In the genomic region with DNA sequence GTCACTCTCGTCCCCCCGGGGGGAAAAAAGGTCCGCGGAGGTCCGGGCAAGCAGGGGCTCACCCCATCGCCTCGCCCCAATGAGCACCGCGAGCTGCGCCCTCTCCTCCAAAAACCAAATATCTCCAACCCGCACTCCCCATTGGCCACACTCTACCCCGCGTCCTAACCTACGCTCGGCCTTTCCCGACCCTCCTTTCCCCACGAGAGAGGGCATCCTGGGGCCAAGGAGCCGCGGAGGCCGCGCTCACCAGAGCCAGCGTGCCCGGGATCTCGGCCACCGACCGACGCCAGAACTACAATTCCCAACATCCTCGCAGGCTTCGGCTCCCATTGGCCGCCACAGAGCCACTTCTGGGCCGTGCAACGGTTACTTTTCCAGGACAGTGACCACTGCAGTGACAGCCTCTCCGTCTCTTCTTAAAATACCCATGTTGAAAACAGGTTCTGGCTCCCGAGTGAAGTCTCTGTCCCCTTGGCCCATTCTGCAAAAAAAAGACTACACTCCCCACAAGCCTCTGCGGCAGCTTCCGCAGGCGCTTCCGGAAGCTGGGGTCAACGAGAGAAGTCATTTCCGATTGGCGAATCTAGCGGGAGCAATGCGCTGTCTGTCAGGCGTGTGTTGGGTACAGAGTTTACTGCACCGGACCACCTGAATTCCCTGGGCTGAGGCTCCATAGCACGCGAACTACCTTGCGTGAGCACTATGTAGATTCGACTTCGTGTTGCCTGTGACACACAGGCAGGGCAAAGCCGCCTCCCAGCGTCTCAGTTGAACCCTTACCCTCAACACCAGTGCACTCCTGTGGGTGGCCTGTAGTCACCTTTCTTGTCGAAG, we compare ENCODE assay signal across 1 cellular context.
TF ChIP-seq lines count a peak whose summit lies in the region.

Gene ZNF343, minus strand, starts transcription at position 285 of the 837 bp plus-strand sequence. CDS start 15,020 bp downstream, outside the sequence.

TF ChIP-seq in HCT116, 20 proteins besides CTCF, POLR2A, EP300 and RAD21 (continued from another document):
- TF ChIP-seq, protein P1, sequence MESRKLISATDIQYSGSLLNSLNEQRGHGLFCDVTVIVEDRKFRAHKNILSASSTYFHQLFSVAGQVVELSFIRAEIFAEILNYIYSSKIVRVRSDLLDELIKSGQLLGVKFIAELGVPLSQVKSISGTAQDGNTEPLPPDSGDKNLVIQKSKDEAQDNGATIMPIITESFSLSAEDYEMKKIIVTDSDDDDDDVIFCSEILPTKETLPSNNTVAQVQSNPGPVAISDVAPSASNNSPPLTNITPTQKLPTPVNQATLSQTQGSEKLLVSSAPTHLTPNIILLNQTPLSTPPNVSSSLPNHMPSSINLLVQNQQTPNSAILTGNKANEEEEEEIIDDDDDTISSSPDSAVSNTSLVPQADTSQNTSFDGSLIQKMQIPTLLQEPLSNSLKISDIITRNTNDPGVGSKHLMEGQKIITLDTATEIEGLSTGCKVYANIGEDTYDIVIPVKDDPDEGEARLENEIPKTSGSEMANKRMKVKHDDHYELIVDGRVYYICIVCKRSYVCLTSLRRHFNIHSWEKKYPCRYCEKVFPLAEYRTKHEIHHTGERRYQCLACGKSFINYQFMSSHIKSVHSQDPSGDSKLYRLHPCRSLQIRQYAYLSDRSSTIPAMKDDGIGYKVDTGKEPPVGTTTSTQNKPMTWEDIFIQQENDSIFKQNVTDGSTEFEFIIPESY (IDR thresholded peaks at IDR 0.05; ENCODE audit: extremely low read depth, insufficient replicate concordance, low read length) = no peak
- TF ChIP-seq, protein P2, sequence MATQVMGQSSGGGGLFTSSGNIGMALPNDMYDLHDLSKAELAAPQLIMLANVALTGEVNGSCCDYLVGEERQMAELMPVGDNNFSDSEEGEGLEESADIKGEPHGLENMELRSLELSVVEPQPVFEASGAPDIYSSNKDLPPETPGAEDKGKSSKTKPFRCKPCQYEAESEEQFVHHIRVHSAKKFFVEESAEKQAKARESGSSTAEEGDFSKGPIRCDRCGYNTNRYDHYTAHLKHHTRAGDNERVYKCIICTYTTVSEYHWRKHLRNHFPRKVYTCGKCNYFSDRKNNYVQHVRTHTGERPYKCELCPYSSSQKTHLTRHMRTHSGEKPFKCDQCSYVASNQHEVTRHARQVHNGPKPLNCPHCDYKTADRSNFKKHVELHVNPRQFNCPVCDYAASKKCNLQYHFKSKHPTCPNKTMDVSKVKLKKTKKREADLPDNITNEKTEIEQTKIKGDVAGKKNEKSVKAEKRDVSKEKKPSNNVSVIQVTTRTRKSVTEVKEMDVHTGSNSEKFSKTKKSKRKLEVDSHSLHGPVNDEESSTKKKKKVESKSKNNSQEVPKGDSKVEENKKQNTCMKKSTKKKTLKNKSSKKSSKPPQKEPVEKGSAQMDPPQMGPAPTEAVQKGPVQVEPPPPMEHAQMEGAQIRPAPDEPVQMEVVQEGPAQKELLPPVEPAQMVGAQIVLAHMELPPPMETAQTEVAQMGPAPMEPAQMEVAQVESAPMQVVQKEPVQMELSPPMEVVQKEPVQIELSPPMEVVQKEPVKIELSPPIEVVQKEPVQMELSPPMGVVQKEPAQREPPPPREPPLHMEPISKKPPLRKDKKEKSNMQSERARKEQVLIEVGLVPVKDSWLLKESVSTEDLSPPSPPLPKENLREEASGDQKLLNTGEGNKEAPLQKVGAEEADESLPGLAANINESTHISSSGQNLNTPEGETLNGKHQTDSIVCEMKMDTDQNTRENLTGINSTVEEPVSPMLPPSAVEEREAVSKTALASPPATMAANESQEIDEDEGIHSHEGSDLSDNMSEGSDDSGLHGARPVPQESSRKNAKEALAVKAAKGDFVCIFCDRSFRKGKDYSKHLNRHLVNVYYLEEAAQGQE (IDR thresholded peaks at IDR 0.05; ENCODE audit: low read depth) = no peak
